In the genomic region with DNA sequence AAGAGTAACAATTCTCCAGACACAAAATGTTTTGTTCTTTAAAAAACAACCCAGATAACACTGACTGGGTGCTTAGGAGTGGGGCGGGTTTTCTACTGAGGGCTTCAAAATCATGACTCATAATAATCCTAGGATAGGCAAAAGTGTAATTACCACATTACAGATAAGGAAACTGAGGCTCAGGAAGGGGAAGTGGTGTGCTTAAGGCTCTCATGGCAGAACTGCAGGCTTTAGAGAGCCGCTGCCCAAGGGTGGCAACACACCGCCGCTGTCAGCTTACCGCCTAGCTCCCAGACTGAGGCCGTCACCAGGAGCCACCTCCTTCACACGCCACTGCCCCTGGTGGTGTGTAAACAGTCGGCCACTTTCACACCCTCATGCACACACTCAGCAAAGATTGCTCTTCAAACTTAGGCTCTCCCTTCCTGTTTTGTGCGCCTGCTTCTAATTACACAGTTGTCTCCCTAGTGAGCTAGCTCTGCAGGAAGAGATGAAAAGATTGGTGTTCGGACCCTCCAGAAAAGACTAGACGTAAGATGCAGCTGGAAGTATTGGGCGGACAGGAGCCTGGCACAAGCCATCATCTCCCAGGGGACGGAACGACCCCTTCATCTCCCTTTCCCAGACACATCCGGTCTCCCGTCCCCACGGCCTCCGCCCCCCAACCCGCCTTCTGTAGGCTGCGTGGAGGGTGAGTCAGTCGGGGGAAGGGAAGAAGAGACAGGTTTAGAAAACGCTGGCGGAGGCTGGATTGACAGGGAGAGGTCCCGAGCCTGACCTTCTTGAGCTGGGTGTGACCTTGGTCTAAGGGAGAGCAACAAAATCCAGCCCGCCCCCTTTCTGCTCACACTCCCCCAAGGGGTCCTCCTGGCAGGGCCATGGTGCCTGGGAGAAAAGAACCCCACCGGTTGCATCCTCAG, we compare ENCODE assay signal across 9 cellular contexts.
A peak's percentile ranks its signal among the peaks of the same experiment; 100 is the strongest.
DNase-seq lines count a peak whose midpoint lies in the region; ATAC-seq and TF ChIP-seq lines count a peak whose summit lies in the region.
"Had no signal": no experiment of that assay in that cellular context is flagged by ENCODE, and none has a peak within 500 bp of the region (broad histone marks: within the 10 kb centered on the region; RNA-seq: fewer than 3 reads in every experiment).

No MANE protein-coding gene starts in this region.

- peak; percentile 94 for ATAC-seq in left lung

- H3K27ac ChIP-seq in left lung, result no peak overlapping the region

- peaks cover 0 to 26% of the 10 kb centered on the region in 2 donors for H3K27me3 ChIP-seq in left lung
- H3K27me3 ChIP-seq in HAP-1 (ENCODE audit: low read depth), result no peaks in the 10 kb centered on the region

- no peak overlapping the region for H3K4me3 ChIP-seq in left lung
- no peak overlapping the region for H3K4me3 ChIP-seq in HAP-1

- H3K27me3 Mint-ChIP-seq in activated naive CD4-positive, alpha-beta T cell treated with anti-CD3 and anti-CD28 coated beads, Interleukin-2, amount 50 U/mL, for 24 hours, result peaks cover 5% of the 10 kb centered on the region
- peaks cover 47% of the 10 kb centered on the region for H3K27me3 Mint-ChIP-seq in activated naive CD4-positive, alpha-beta T cell treated with anti-CD3 and anti-CD28 coated beads, Interleukin-2, amount 10 ng/mL, durations not matched to agents 7 days and 5 days
- H3K27me3 Mint-ChIP-seq in T-helper 2 cell treated with Interferon-gamma antibody and Interleukin-4, amounts not matched to agents 5 μg/mL and 100 μg/mL, for 36 hours (ENCODE audit: low read depth), result no peaks in the 10 kb centered on the region

- H3K36me3 Mint-ChIP-seq in activated naive CD4-positive, alpha-beta T cell treated with anti-CD3 and anti-CD28 coated beads, Interleukin-2, amount 50 U/mL, for 24 hours, result no peaks in the 10 kb centered on the region
- H3K36me3 Mint-ChIP-seq in activated naive CD4-positive, alpha-beta T cell treated with anti-CD3 and anti-CD28 coated beads, Interleukin-2, amount 10 ng/mL, durations not matched to agents 7 days and 5 days, result no peaks in the 10 kb centered on the region
- H3K36me3 Mint-ChIP-seq in T-helper 2 cell treated with Interferon-gamma antibody and Interleukin-4, amounts not matched to agents 5 μg/mL and 100 μg/mL, for 36 hours (ENCODE audit: low read depth), result peaks cover 8% of the 10 kb centered on the region

- H3K4me3 Mint-ChIP-seq in activated naive CD4-positive, alpha-beta T cell treated with anti-CD3 and anti-CD28 coated beads, Interleukin-2, amount 50 U/mL, for 24 hours, result no peak overlapping the region
- no peak overlapping the region for H3K4me3 Mint-ChIP-seq in activated naive CD4-positive, alpha-beta T cell treated with anti-CD3 and anti-CD28 coated beads, Interleukin-2, amount 10 ng/mL, durations not matched to agents 7 days and 5 days
- peak overlapping the region; percentile 64 for H3K4me3 Mint-ChIP-seq in T-helper 2 cell treated with Interferon-gamma antibody and Interleukin-4, amounts not matched to agents 5 μg/mL and 100 μg/mL, for 36 hours

- in situ Hi-C loops in HAP-1 (cut with MboI; ENCODE audit: low sequenced_read_pairs), result no loop called here

- H3K9me3 ChIP-seq in left lung, result no peaks in the 10 kb centered on the region
- no peaks in the 10 kb centered on the region for H3K9me3 ChIP-seq in HAP-1

- no peak for DNase-seq in activated naive CD4-positive, alpha-beta T cell treated with anti-CD3 and anti-CD28 coated beads, Interleukin-2, amount 10 ng/mL, durations not matched to agents 7 days and 5 days
- DNase-seq in T-helper 2 cell treated with Interferon-gamma antibody and Interleukin-4, amounts not matched to agents 5 μg/mL and 100 μg/mL, for 36 hours (ENCODE audit: low spot score), result no peak
- peak in 1 of 2 donors; percentile 76 for DNase-seq in left lung
- DNase-seq in ureter (ENCODE audit: low spot score), result peak; percentile 55
- DNase-seq in HAP-1 (ENCODE audit: low spot score in 2 of 2), result no peak
- no peak for DNase-seq in COR-L47 (lab: John Stamatoyannopoulos, UW)
- no peak for DNase-seq in NCI-H2171 (lab: John Stamatoyannopoulos, UW)
- DNase-seq: Karpas-422 had no signal

- H3K9me3 Mint-ChIP-seq in activated naive CD4-positive, alpha-beta T cell treated with anti-CD3 and anti-CD28 coated beads, Interleukin-2, amount 50 U/mL, for 24 hours, result no peaks in the 10 kb centered on the region
- H3K9me3 Mint-ChIP-seq in activated naive CD4-positive, alpha-beta T cell treated with anti-CD3 and anti-CD28 coated beads, Interleukin-2, amount 10 ng/mL, durations not matched to agents 7 days and 5 days, result no peaks in the 10 kb centered on the region
- peaks cover 7% of the 10 kb centered on the region for H3K9me3 Mint-ChIP-seq in T-helper 2 cell treated with Interferon-gamma antibody and Interleukin-4, amounts not matched to agents 5 μg/mL and 100 μg/mL, for 36 hours

- CTCF ChIA-PET in activated naive CD4-positive, alpha-beta T cell treated with anti-CD3 and anti-CD28 coated beads, Interleukin-2, amount 10 ng/mL, durations not matched to agents 7 days and 5 days (lab: Charles Lee), result interaction anchor here (1.1 kb wide), 1 partner anchor 53 kb away, joined by 4 read pairs; no protein-coding TSS in a partner anchor

- H3K4me1 ChIP-seq in left lung, result peaks cover 3 to 4% of the 10 kb centered on the region in 2 donors
- H3K4me1 ChIP-seq in HAP-1, result no peaks in the 10 kb centered on the region

- H3K36me3 ChIP-seq in left lung, result no peaks in the 10 kb centered on the region
- no peaks in the 10 kb centered on the region for H3K36me3 ChIP-seq in HAP-1 (replicated peaks)

- intact Hi-C loops in left lung (cut with DNase I), result no loop called here

- H3K4me1 Mint-ChIP-seq in activated naive CD4-positive, alpha-beta T cell treated with anti-CD3 and anti-CD28 coated beads, Interleukin-2, amount 50 U/mL, for 24 hours, result peaks cover 5% of the 10 kb centered on the region
- peaks cover 2% of the 10 kb centered on the region for H3K4me1 Mint-ChIP-seq in activated naive CD4-positive, alpha-beta T cell treated with anti-CD3 and anti-CD28 coated beads, Interleukin-2, amount 10 ng/mL, durations not matched to agents 7 days and 5 days
- H3K4me1 Mint-ChIP-seq in T-helper 2 cell treated with Interferon-gamma antibody and Interleukin-4, amounts not matched to agents 5 μg/mL and 100 μg/mL, for 36 hours (ENCODE audit: low read depth), result peaks cover 38% of the 10 kb centered on the region

- peak overlapping the region; percentile 13 for H3K27ac Mint-ChIP-seq in activated naive CD4-positive, alpha-beta T cell treated with anti-CD3 and anti-CD28 coated beads, Interleukin-2, amount 50 U/mL, for 24 hours
- H3K27ac Mint-ChIP-seq in activated naive CD4-positive, alpha-beta T cell treated with anti-CD3 and anti-CD28 coated beads, Interleukin-2, amount 10 ng/mL, durations not matched to agents 7 days and 5 days, result no peak overlapping the region
- H3K27ac Mint-ChIP-seq in T-helper 2 cell treated with Interferon-gamma antibody and Interleukin-4, amounts not matched to agents 5 μg/mL and 100 μg/mL, for 36 hours, result peak overlapping the region; percentile 77

- no peak for TF ChIP-seq CTCF in left lung (IDR thresholded peaks at IDR 0.05)
